ENCODE assay signal across 32 cellular contexts in genomic region chr19:41807176-41807575, GRCh38. TPM values are rescaled to one million over a fixed set of nuclear protein-coding genes. Genes with fewer than 3 reads are reported as not detected.
"Had no signal": no experiment of that assay in that cellular context is flagged by ENCODE, and none has a peak within 500 bp of the region (broad histone marks: within the 10 kb centered on the region; RNA-seq: fewer than 3 reads in every experiment).

No MANE protein-coding gene starts in this region.

- H3K4me3 ChIP-seq: neural progenitor cell, pancreas, psoas muscle, right lobe of liver, skin epidermis, smooth muscle cell, stomach, thoracic aorta, thyroid gland, tibial nerve, upper lobe of left lung, uterus had no signal

- H2AFZ ChIP-seq: neural progenitor cell had no signal

- H3K36me3 Mint-ChIP-seq: neural progenitor cell; stimulated activated effector memory CD8-positive, alpha-beta T cell treated with anti-CD3 and anti-CD28 coated beads, Interleukin-12 subunit alpha, Interleukin-12 subunit beta, amount 100 ng/mL, for 72 hours; stimulated activated naive B cell treated with anti-CD40 and anti-IgM and Interleukin-4, amounts not matched to agents 10 μg/mL and 1 μg/mL and 100 μg/mL, for 72 hours had no signal

- H3K9ac ChIP-seq: neural progenitor cell had no signal

- H3K36me3 ChIP-seq: neural progenitor cell, pancreas, right lobe of liver, stomach, thoracic aorta, thyroid gland, tibial nerve, upper lobe of left lung, uterus had no signal

- ATAC-seq: naive thymus-derived CD4-positive, alpha-beta T cell; pancreas; psoas muscle; right cardiac atrium; right lobe of liver; stimulated activated effector memory CD8-positive, alpha-beta T cell treated with anti-CD3 and anti-CD28 coated beads, Interleukin-12 subunit alpha, Interleukin-12 subunit beta, amount 100 ng/mL, for 72 hours; stimulated activated naive B cell treated with anti-CD40 and anti-IgM and Interleukin-4, amounts not matched to agents 10 μg/mL and 1 μg/mL and 100 μg/mL, for 72 hours had no signal

- H3K27ac ChIP-seq: neural progenitor cell, pancreas, psoas muscle, right lobe of liver, skin epidermis, thoracic aorta, thyroid gland, tibial nerve, uterus had no signal

- H3K4me3 Mint-ChIP-seq: naive thymus-derived CD4-positive, alpha-beta T cell; nephron; neural progenitor cell; stimulated activated effector memory CD8-positive, alpha-beta T cell treated with anti-CD3 and anti-CD28 coated beads, Interleukin-12 subunit alpha, Interleukin-12 subunit beta, amount 100 ng/mL, for 72 hours; stimulated activated naive B cell treated with anti-CD40 and anti-IgM and Interleukin-4, amounts not matched to agents 10 μg/mL and 1 μg/mL and 100 μg/mL, for 72 hours; stimulated activated naive CD8-positive, alpha-beta T cell treated with anti-CD3 and anti-CD28 coated beads, Interleukin-15, Interleukin-2, amounts not matched to agents 100 ng/mL and 50 ng/mL, for 24 hours had no signal

- H3K27me3 ChIP-seq: neural progenitor cell, pancreas, right lobe of liver, thyroid gland, tibial nerve, upper lobe of left lung, uterus had no signal

- H3K9me3 ChIP-seq: pancreas, psoas muscle, right lobe of liver, stomach, thoracic aorta, thyroid gland, tibial nerve, upper lobe of left lung, uterus had no signal

- FAIRE-seq: pancreas had no signal

- DNase-seq: naive thymus-derived CD4-positive, alpha-beta T cell; nucleus accumbens; pancreas; psoas muscle; right cardiac atrium; stimulated activated CD4-positive, alpha-beta T cell treated with anti-CD3 and anti-CD28 coated beads, Interleukin-15, amount 100 ng/mL, for 24 hours; stimulated activated CD4-positive, alpha-beta T cell treated with anti-CD3 and anti-CD28 coated beads, Interleukin-2, amount 100 ng/mL, for 24 hours; stimulated activated CD4-positive, alpha-beta T cell treated with anti-CD3 and anti-CD28 coated beads, Interleukin-2, amount 100 ng/mL, for 48 hours; stimulated activated CD4-positive, alpha-beta T cell treated with anti-CD3 and anti-CD28 coated beads, Interleukin-4, amount 100 ng/mL, for 24 hours; stimulated activated naive B cell treated with anti-CD40 and anti-IgM and Interleukin-4, amounts not matched to agents 10 μg/mL and 1 μg/mL and 100 μg/mL, for 72 hours; stimulated activated naive CD4-positive, alpha-beta T cell treated with Interleukin-2 at 50 U/mL for 16 hours; stomach; thyroid gland; trophoblast cell; upper lobe of left lung; uterus had no signal

- H3K4me1 ChIP-seq: neural progenitor cell, pancreas, psoas muscle, right lobe of liver, stomach, uterus had no signal

- H3K9me3 Mint-ChIP-seq: naive thymus-derived CD4-positive, alpha-beta T cell; nephron; neural progenitor cell; stimulated activated effector memory CD8-positive, alpha-beta T cell treated with anti-CD3 and anti-CD28 coated beads, Interleukin-12 subunit alpha, Interleukin-12 subunit beta, amount 100 ng/mL, for 72 hours; stimulated activated naive CD8-positive, alpha-beta T cell treated with anti-CD3 and anti-CD28 coated beads, Interleukin-15, Interleukin-2, amounts not matched to agents 100 ng/mL and 50 ng/mL, for 24 hours had no signal

- H3K4me1 Mint-ChIP-seq: nephron had no signal

- H3K27ac Mint-ChIP-seq: nephron; neural progenitor cell; stimulated activated effector memory CD8-positive, alpha-beta T cell treated with anti-CD3 and anti-CD28 coated beads, Interleukin-12 subunit alpha, Interleukin-12 subunit beta, amount 100 ng/mL, for 72 hours; stimulated activated naive B cell treated with anti-CD40 and anti-IgM and Interleukin-4, amounts not matched to agents 10 μg/mL and 1 μg/mL and 100 μg/mL, for 72 hours; stimulated activated naive CD8-positive, alpha-beta T cell treated with anti-CD3 and anti-CD28 coated beads, Interleukin-15, Interleukin-2, amounts not matched to agents 100 ng/mL and 50 ng/mL, for 24 hours had no signal

- H3K4me2 ChIP-seq: neural progenitor cell, smooth muscle cell had no signal

RNA-seq across cellular contexts. Expression of gene CEACAM3, which starts 10.8 kb away (rescaled TPM):
- total RNA-seq: osteocyte, renal cortical epithelial cell, smooth muscle cell, stomach, thoracic aorta, thyroid gland, ureter, uterus had no signal

RNA-seq across cellular contexts. Expression of gene LYPD4, which starts 37.3 kb away (rescaled TPM):
- total RNA-seq: naive thymus-derived CD4-positive, alpha-beta T cell; omental fat pad; osteocyte; pancreas; posterior vena cava; psoas muscle; renal cortical epithelial cell; right cardiac atrium; right lobe of liver; smooth muscle cell; stomach; subcutaneous adipose tissue; temporal lobe; thoracic aorta; thyroid gland; tibial nerve; upper lobe of left lung; ureter; uterus had no signal

RNA-seq across cellular contexts. Expression of gene DMRTC2, which starts 37.7 kb away (rescaled TPM):
- total RNA-seq: omental fat pad, osteocyte, pancreas, posterior vena cava, psoas muscle, renal cortical epithelial cell, right cardiac atrium, right lobe of liver, smooth muscle cell, stomach, subcutaneous adipose tissue, temporal lobe, thoracic aorta, tibial nerve, upper lobe of left lung, ureter had no signal

RNA-seq across cellular contexts. Expression of gene CEACAM6, which starts 51.8 kb away (rescaled TPM):
- total RNA-seq: osteocyte, renal cortical epithelial cell, smooth muscle cell, subcutaneous adipose tissue, thoracic aorta, tibial nerve had no signal
